ENCODE assay signal across 8 cellular contexts in the genomic region with DNA sequence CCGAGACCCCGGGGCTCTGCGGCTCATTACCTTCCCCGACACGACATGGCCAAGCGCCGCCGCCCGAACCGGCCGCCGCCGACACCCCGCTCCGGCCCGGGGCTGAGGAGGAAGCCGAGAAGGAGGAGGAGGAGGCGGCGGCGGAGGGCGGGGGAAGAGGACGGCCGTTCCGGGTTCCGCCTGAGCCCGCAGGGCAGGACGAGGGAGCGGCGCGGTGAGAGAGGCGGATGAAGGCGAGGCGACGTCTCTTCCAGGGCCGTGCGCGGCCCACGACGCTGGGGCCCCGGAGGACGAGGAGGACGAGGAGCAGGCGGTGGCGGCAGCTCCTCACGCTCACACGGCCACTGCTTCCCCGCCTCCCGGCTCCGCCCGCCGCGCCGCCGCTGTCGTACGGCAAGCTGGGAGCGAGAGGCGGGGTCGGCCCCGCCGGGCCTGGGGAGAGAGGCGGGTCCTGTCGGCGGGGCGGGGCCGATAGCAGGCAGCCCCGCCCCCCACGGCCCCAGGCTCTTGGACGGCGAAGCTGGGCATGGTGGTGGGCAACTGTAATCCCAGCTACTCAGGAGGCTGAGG. TPM values are rescaled to one million over a fixed set of nuclear protein-coding genes. Genes with fewer than 3 reads are reported as not detected.
DNase-seq lines count a peak whose midpoint lies in the region; ATAC-seq and TF ChIP-seq lines count a peak whose summit lies in the region.
"Not testable (repeated sequence)": the region's sequence is repeated elsewhere in the genome, so short reads cannot be mapped to it uniquely, and the experiment has no call there.

No MANE protein-coding gene starts in this region.

- H3F3A ChIP-seq in SK-N-SH (replicated peaks; ENCODE audit: insufficient read depth) = not testable (repeated sequence)

- not testable (repeated sequence) for H3K36me3 ChIP-seq in SK-N-SH (replicated peaks in 1 of 2; ENCODE audit: control insufficient read depth in 1 of 2, insufficient read depth in 2 of 2, low read length in 1 of 2)

- H3K9ac ChIP-seq in SK-N-SH = peak overlapping the region; percentile 82; the same call in 1 of the 2 replicates

- not testable (repeated sequence) for H3K9me2 ChIP-seq in SK-N-SH

- H3K9me3 ChIP-seq in SK-N-SH = not testable (repeated sequence)

- peaks cover 25% of the 10 kb centered on the region for H4K20me1 ChIP-seq in SK-N-SH (ENCODE audit: insufficient read depth)

- H2AFZ ChIP-seq in SK-N-SH (ENCODE audit: low read depth) = peak overlapping the region; percentile 85

- peaks cover 39% of the 10 kb centered on the region for H3K79me2 ChIP-seq in SK-N-SH (ENCODE audit: insufficient read depth)

- CTCF ChIA-PET in SK-N-SH (lab: Yijun Ruan, JAX) = interaction anchor here (1.1 to 2.1 kb wide), 2 partner anchors 18 to 75 kb away, joined by 4 to 7 read pairs; no protein-coding TSS in a partner anchor

- POLR2A ChIA-PET in SK-N-SH (lab: Yijun Ruan, JAX) = interaction anchor here (0.7 to 2.5 kb wide), 2 partner anchors 20 to 83 kb away, joined by 3 to 18 read pairs; partner anchors contain the start of gene CD2BP2

- H3K4me3 ChIP-seq in SK-N-SH (ENCODE audit: low read depth in 2 of 2, low read length in 1 of 2) = peak overlapping the region; percentile 74 to 79

- peak; percentile 84 for DNase-seq in GM03348 (ENCODE audit: low spot score)
- DNase-seq in MV-4-11 (lab: John Stamatoyannopoulos, UW) = peak; percentile 75
- DNase-seq in SK-N-SH = peak; percentile 86
- DNase-seq in activated naive CD4-positive, alpha-beta T cell treated with anti-CD3 and anti-CD28 coated beads, Interleukin-2, amount 50 U/mL, for 16 hours = peak; percentile 87
- DNase-seq in germinal center (ENCODE audit: low spot score) = peak; percentile 53
- DNase-seq in nucleus accumbens (lab: John Stamatoyannopoulos, UW) = peak in 49 of 56 donors; percentile 24 to 90 (median 67)
- DNase-seq in substantia nigra (lab: John Stamatoyannopoulos, UW) = peak in 46 of 49 donors; percentile 26 to 90 (median 66)

- H3K27ac ChIP-seq in SK-N-SH (ENCODE audit: low read depth in 2 of 2, low read length in 1 of 2) = peak overlapping the region; percentile 76 to 89
- H3K27ac ChIP-seq in substantia nigra (ENCODE audit: low read depth, low read length, poor library complexity, severe bottlenecking) = peak overlapping the region; percentile 67

- not testable (repeated sequence) for TF ChIP-seq RAD21 in SK-N-SH (IDR thresholded peaks at IDR 0.05; ENCODE audit: low read length)

- not testable (repeated sequence) for TF ChIP-seq CTCF in SK-N-SH (IDR thresholded peaks at IDR 0.05)

- 0% methylated on average over 5 of the region's 70 CpGs for WGBS in SK-N-SH (ENCODE audit: low lambda C conversion rate)

- peak; percentile 61 for ATAC-seq in HG02571 (IDR thresholded peaks at IDR 0.05; ENCODE audit: unreplicated experiment)

- H3K27me3 ChIP-seq in SK-N-SH (ENCODE audit: insufficient read depth) = not testable (repeated sequence)

- TF ChIP-seq EP300 in SK-N-SH (IDR thresholded peaks at IDR 0.05; ENCODE audit: borderline replicate concordance in 1 of 2, low read depth in 1 of 2, low read length in 1 of 2) = not testable (repeated sequence)

- H3K4me2 ChIP-seq in SK-N-SH = peak overlapping the region; percentile 74

- H3K4me1 ChIP-seq in SK-N-SH (ENCODE audit: control insufficient read depth in 1 of 2, insufficient read depth in 2 of 2, low read depth in 1 of 2, low read length in 1 of 2) = not testable (repeated sequence)

TF ChIP-seq in SK-N-SH, 30 proteins besides CTCF, POLR2A, EP300 and RAD21:
- peak; percentile 58 for TF ChIP-seq POLR2AphosphoS5 (IDR thresholded peaks at IDR 0.05; ENCODE audit: low read depth, low read length)
- peak; percentile 66 for TF ChIP-seq MXI1 (IDR thresholded peaks at IDR 0.05; ENCODE audit: low read depth, low read length)
- TF ChIP-seq TAF1 (IDR thresholded peaks at IDR 0.05; ENCODE audit: borderline replicate concordance, low read depth, low read length) = peak; percentile 46; the same call in 1 of the 2 replicates
- peak; percentile 45; the same call in 1 of the 2 replicates for TF ChIP-seq ELF1 (IDR thresholded peaks at IDR 0.05)

RNA-seq across cellular contexts. Expression of gene CD2BP2, which starts 20.0 kb away (rescaled TPM):
- 80.8 and 85.3 TPM in 2 replicates for polyA plus RNA-seq in SK-N-SH (2012; rRNA removed)
- polyA plus RNA-seq in SK-N-SH (2012; cell fraction: cytosol; rRNA removed) = 64.7 and 70.5 TPM in 2 replicates
- 202 and 222 TPM in 2 replicates for polyA plus RNA-seq in SK-N-SH (2012; cell fraction: nucleus; rRNA removed)

RNA-seq across cellular contexts. Expression of gene TBC1D10B, which starts 35.2 kb away (rescaled TPM):
- 15.7 and 20.5 TPM in 2 replicates for polyA plus RNA-seq in SK-N-SH (2012; rRNA removed)
- 9.0 and 13.6 TPM in 2 replicates for polyA plus RNA-seq in SK-N-SH (2012; cell fraction: cytosol; rRNA removed)
- polyA plus RNA-seq in SK-N-SH (2012; cell fraction: nucleus; rRNA removed) = 41.2 and 55.4 TPM in 2 replicates

RNA-seq across cellular contexts. Expression of gene MYL11, which starts 39.5 kb away (rescaled TPM):
- polyA plus RNA-seq in SK-N-SH (2012; rRNA removed) = 0.23 TPM in 1 of 2 replicates, not detected in the other
- polyA plus RNA-seq in SK-N-SH (2012; cell fraction: cytosol; rRNA removed) = not detected in 2 replicates
- 0.08 and 0.65 TPM in 2 replicates for polyA plus RNA-seq in SK-N-SH (2012; cell fraction: nucleus; rRNA removed)

RNA-seq across cellular contexts. Expression of gene SEPTIN1, which starts 47.2 kb away (rescaled TPM):
- 0.13 and 0.25 TPM in 2 replicates for polyA plus RNA-seq in SK-N-SH (2012; rRNA removed)
- 0.35 and 0.43 TPM in 2 replicates for polyA plus RNA-seq in SK-N-SH (2012; cell fraction: cytosol; rRNA removed)
- 0.76 and 0.94 TPM in 2 replicates for polyA plus RNA-seq in SK-N-SH (2012; cell fraction: nucleus; rRNA removed)

Comparison
In these comparisons a context has a peak if more than half of its experiments do, and no peak if none do; other contexts are left out.
1. Peak in every context shown above with its lines: DNase-seq, ATAC-seq, H3K4me3 ChIP-seq and H3K27ac ChIP-seq.